In genomic region chr16:57594531-57595031, GRCh38 we compare ENCODE assay signal across 16 cellular contexts. TPM values are rescaled to one million over a fixed set of nuclear protein-coding genes. Genes with fewer than 3 reads are reported as not detected.
A peak's percentile ranks its signal among the peaks of the same experiment; 100 is the strongest.
DNase-seq lines count a peak whose midpoint lies in the region; ATAC-seq and TF ChIP-seq lines count a peak whose summit lies in the region.
"Had no signal": no experiment of that assay in that cellular context is flagged by ENCODE, and none has a peak within 500 bp of the region (broad histone marks: within the 10 kb centered on the region; RNA-seq: fewer than 3 reads in every experiment).

No MANE protein-coding gene starts in this region.

- no peak overlapping the region for H3K4me3 ChIP-seq in right atrium auricular region

- H3K27me3 ChIP-seq in right atrium auricular region, result no peaks in the 10 kb centered on the region

- peaks cover 1% of the 10 kb centered on the region for H3K27me3 Mint-ChIP-seq in chondrocyte (ENCODE audit: low read depth)
- no peaks in the 10 kb centered on the region for H3K27me3 Mint-ChIP-seq in natural killer cell treated with Interleukin-12 subunit alpha and Interleukin-12 subunit beta and Interleukin-15 and Interleukin-18, amount 100 ng/mL, for 72 hours

- H3K4me3 Mint-ChIP-seq in chondrocyte (ENCODE audit: unreplicated experiment), result no peak overlapping the region
- H3K4me3 Mint-ChIP-seq in natural killer cell treated with Interleukin-12 subunit alpha and Interleukin-12 subunit beta and Interleukin-15 and Interleukin-18, amount 100 ng/mL, for 72 hours, result no peak overlapping the region

- peaks cover 6% of the 10 kb centered on the region for H3K36me3 Mint-ChIP-seq in chondrocyte (ENCODE audit: low read depth)
- peaks cover 36% of the 10 kb centered on the region for H3K36me3 Mint-ChIP-seq in natural killer cell treated with Interleukin-12 subunit alpha and Interleukin-12 subunit beta and Interleukin-15 and Interleukin-18, amount 100 ng/mL, for 72 hours

- peaks cover 13% of the 10 kb centered on the region for H3K9me3 Mint-ChIP-seq in chondrocyte (ENCODE audit: low read depth)
- H3K9me3 Mint-ChIP-seq in natural killer cell treated with Interleukin-12 subunit alpha and Interleukin-12 subunit beta and Interleukin-15 and Interleukin-18, amount 100 ng/mL, for 72 hours, result peaks cover 9% of the 10 kb centered on the region

- H3K36me3 ChIP-seq in right atrium auricular region, result no peaks in the 10 kb centered on the region

- peaks cover 0 to 23% of the 10 kb centered on the region in 2 donors for H3K9me3 ChIP-seq in right atrium auricular region

- no peak overlapping the region for H3K27ac ChIP-seq in right atrium auricular region

- no peak for TF ChIP-seq CTCF in chondrocyte (IDR thresholded peaks at IDR 0.05)
- TF ChIP-seq CTCF in right atrium auricular region (IDR thresholded peaks at IDR 0.05), result no peak

- H3K4me1 Mint-ChIP-seq in chondrocyte (ENCODE audit: low read depth), result peaks cover 20% of the 10 kb centered on the region
- peaks cover 51 to 82% of the 10 kb centered on the region in 2 donors for H3K4me1 Mint-ChIP-seq in natural killer cell treated with Interleukin-12 subunit alpha and Interleukin-12 subunit beta and Interleukin-15 and Interleukin-18, amount 100 ng/mL, for 72 hours (ENCODE audit: low read depth in 2 of 2)

- peak; percentile 47 for DNase-seq in activated effector memory CD4-positive, alpha-beta T cell treated with anti-CD3 and anti-CD28 coated beads, Interleukin-2, amount 50 U/mL, for 16 hours
- no peak for DNase-seq in activated effector memory CD4-positive, alpha-beta T cell treated with Interleukin-2 at 50 U/mL for 16 hours
- peak; percentile 5 for DNase-seq in chondrocyte (ENCODE audit: low spot score)
- peak; percentile 8 for DNase-seq in natural killer cell treated with Interleukin-12 subunit alpha and Interleukin-12 subunit beta and Interleukin-15 and Interleukin-18, amount 100 ng/mL, for 72 hours (ENCODE audit: low spot score)
- no peak for DNase-seq in right atrium auricular region (ENCODE audit: low spot score)
- DNase-seq: C1 segment of cervical spinal cord; DMS79 treated with DMSO at 0.1 percent for 48 hours; HCEC 1CT; NCI-H1930; NCI-H446 treated with DMSO at 0.1 percent for 48 hours; NK-92 treated with Interleukin-12 subunit alpha and Interleukin-12 subunit beta, amount 100 ng/mL, for 24 hours had no signal

- no peak for ATAC-seq in natural killer cell treated with Interleukin-12 subunit alpha and Interleukin-12 subunit beta and Interleukin-15 and Interleukin-18, amount 100 ng/mL, for 72 hours
- ATAC-seq in GM21576 (IDR thresholded peaks at IDR 0.05; ENCODE audit: unreplicated experiment) (no peak), HG02623 (IDR thresholded peaks at IDR 0.05; ENCODE audit: unreplicated experiment) (no peak)

- no peak overlapping the region for H3K27ac Mint-ChIP-seq in chondrocyte (ENCODE audit: unreplicated experiment)
- H3K27ac Mint-ChIP-seq in natural killer cell treated with Interleukin-12 subunit alpha and Interleukin-12 subunit beta and Interleukin-15 and Interleukin-18, amount 100 ng/mL, for 72 hours, result peak overlapping the region; percentile 65 to 93

- H3K4me1 ChIP-seq in right atrium auricular region, result peaks cover 0 to 12% of the 10 kb centered on the region in 2 donors

RNA-seq across cellular contexts. Expression of gene ADGRG1, which starts 33.8 kb away (rescaled TPM):
- total RNA-seq in chondrocyte (16.8 to 57.8 TPM (median 56.3 TPM) in 3 replicates), right atrium auricular region (10 to 100 TPM; 12.6 to 25.5 TPM)
- total RNA-seq in natural killer cell treated with Interleukin-12 subunit alpha and Interleukin-12 subunit beta and Interleukin-15 and Interleukin-18, amount 100 ng/mL, for 72 hours, result 10 to 100 TPM in 1 of 2 donors, 1 to 10 TPM in 1; 4.8 to 13.7 TPM
- total RNA-seq: OCI-LY7 had no signal

RNA-seq across cellular contexts. Expression of gene ADGRG5, which starts 52.1 kb away (rescaled TPM):
- total RNA-seq in chondrocyte, result not detected in 3 replicates
- 10 to 100 TPM; 86.8 to 95.0 TPM for total RNA-seq in natural killer cell treated with Interleukin-12 subunit alpha and Interleukin-12 subunit beta and Interleukin-15 and Interleukin-18, amount 100 ng/mL, for 72 hours
- under 1 TPM; 0.08 to 0.44 TPM for total RNA-seq in right atrium auricular region
- total RNA-seq: A673, G401 had no signal

RNA-seq across cellular contexts. Expression of gene CCDC102A, which starts 58.2 kb away (rescaled TPM):
- total RNA-seq in chondrocyte, result 20.9 to 27.2 TPM (median 22.4 TPM) in 3 replicates
- total RNA-seq in natural killer cell treated with Interleukin-12 subunit alpha and Interleukin-12 subunit beta and Interleukin-15 and Interleukin-18, amount 100 ng/mL, for 72 hours, result 10 to 100 TPM; 13.9 to 21.5 TPM
- total RNA-seq in right atrium auricular region, result 10 to 100 TPM; 11.2 to 15.1 TPM

Comparison
In these comparisons a context has a peak if more than half of its experiments do, and no peak if none do; other contexts are left out.
1. DNase-seq: peak in activated effector memory CD4-positive, alpha-beta T cell treated with anti-CD3 and anti-CD28 coated beads, Interleukin-2, amount 50 U/mL, for 16 hours (single experiment), chondrocyte (single experiment) and natural killer cell treated with Interleukin-12 subunit alpha and Interleukin-12 subunit beta and Interleukin-15 and Interleukin-18, amount 100 ng/mL, for 72 hours (single experiment); none in activated effector memory CD4-positive, alpha-beta T cell treated with Interleukin-2 at 50 U/mL for 16 hours (single experiment) and right atrium auricular region (single experiment).
2. RNA of gene ADGRG5, which starts 52.1 kb away (total RNA-seq): 86.8 to 95.0 TPM in natural killer cell treated with Interleukin-12 subunit alpha and Interleukin-12 subunit beta and Interleukin-15 and Interleukin-18, amount 100 ng/mL, for 72 hours; 0.08 to 0.44 TPM in right atrium auricular region and not detected in chondrocyte; every median in the first group is over 10 times any median in the second.